ENCODE assay signal across 36 cellular contexts in genomic region chr7:136479922-136480321, GRCh38.
"Had no signal": no experiment of that assay in that cellular context is flagged by ENCODE, and none has a peak within 500 bp of the region (broad histone marks: within the 10 kb centered on the region; RNA-seq: fewer than 3 reads in every experiment).

No MANE protein-coding gene starts in this region.

- DNase-seq: Kasumi-1, MG63, MM.1S, MV-4-11, NCI-H1048, NCI-H1092, NCI-H1092 treated with DMSO at 0.1 percent for 48 hours, NCI-H1105, NCI-H1105 treated with DMSO at 0.1 percent for 48 hours, NCI-H1417, NCI-H1417 treated with DMSO at 0.1 percent for 48 hours, NCI-H1436, NCI-H1436 treated with DMSO at 0.1 percent for 48 hours, NCI-H146, NCI-H1694, NCI-H1694 treated with DMSO at 0.1 percent for 48 hours, NCI-H187, NCI-H187 treated with DMSO at 0.1 percent for 48 hours, NCI-H1930, NCI-H2029, NCI-H2029 treated with DMSO at 0.1 percent for 48 hours, NCI-H2081, NCI-H2081 treated with DMSO at 0.1 percent for 48 hours, NCI-H2107, NCI-H2171, NCI-H2171 treated with DMSO at 0.1 percent for 48 hours, NCI-H2227 treated with DMSO at 0.1 percent for 48 hours, NCI-H226, NCI-H345, NCI-H446, NCI-H446 treated with DMSO at 0.1 percent for 48 hours, NCI-H510A, NCI-H510A treated with DMSO at 0.1 percent for 48 hours, NCI-H524, NCI-H524 treated with DMSO at 0.1 percent for 48 hours, NCI-H526 had no signal

- H3K9me3 ChIP-seq: MG63 had no signal

- H3K4me3 ChIP-seq: MG63 had no signal

- H3K36me3 ChIP-seq: MG63 had no signal

- H3K27me3 ChIP-seq: MG63 had no signal
